10 cellular contexts compared by ENCODE assay signal in the genomic region with DNA sequence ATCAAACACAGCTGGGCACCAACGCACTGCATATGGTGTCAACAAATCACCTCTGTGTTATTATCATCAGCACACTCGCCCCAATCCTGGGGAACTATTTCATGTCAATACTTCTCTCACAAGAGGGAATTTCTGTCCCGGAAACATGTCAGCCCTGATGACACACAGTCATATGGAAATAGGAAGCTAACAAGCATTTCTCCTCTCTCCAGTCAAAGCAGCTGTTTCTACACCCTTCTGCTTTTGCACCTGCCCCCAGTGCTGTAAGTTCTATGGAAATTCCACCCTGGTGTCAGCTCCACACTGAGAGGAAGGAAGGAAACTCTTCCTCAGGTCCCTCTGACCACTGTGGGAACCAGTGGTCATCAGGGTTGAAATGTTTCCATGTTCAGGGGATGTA.
DNase-seq lines count a peak whose midpoint lies in the region; ATAC-seq and TF ChIP-seq lines count a peak whose summit lies in the region.
"Had no signal": no experiment of that assay in that cellular context is flagged by ENCODE, and none has a peak within 500 bp of the region (broad histone marks: within the 10 kb centered on the region; RNA-seq: fewer than 3 reads in every experiment).

No MANE protein-coding gene starts in this region.

- ATAC-seq in GM18873 (IDR thresholded peaks at IDR 0.05; ENCODE audit: low FRiP score, unreplicated experiment) (peak; percentile 38), HG02610 (IDR thresholded peaks at IDR 0.05; ENCODE audit: unreplicated experiment) (peak; percentile 55), left lung (peak; percentile 59)
- ATAC-seq: body of pancreas; stimulated activated naive CD8-positive, alpha-beta T cell treated with anti-CD3 and anti-CD28 coated beads, Interleukin-15, Interleukin-2, amounts not matched to agents 100 U/mL and 50 U/mL, for 24 hours had no signal

- peak in 1 of 2 donors; percentile 40 for DNase-seq in left lung
- no peak for DNase-seq in OCI-M1 (lab: John Stamatoyannopoulos, UW)
- DNase-seq in superior temporal gyrus (ENCODE audit: extremely low spot score) = no peak
- no peak for DNase-seq in GDM1 (lab: John Stamatoyannopoulos, UW)
- DNase-seq in cerebellar cortex (ENCODE audit: low spot score) = no peak
- DNase-seq: stimulated activated naive CD8-positive, alpha-beta T cell treated with anti-CD3 and anti-CD28 coated beads, Interleukin-15, Interleukin-2, amounts not matched to agents 100 U/mL and 50 U/mL, for 24 hours had no signal

- H3K27ac ChIP-seq in KMS-11 (peak overlapping the region; percentile 42; the same call in 1 of the 2 replicates), left lung (peak overlapping the region in 1 of 2 donors; percentile 42)
- H3K27ac ChIP-seq: body of pancreas had no signal

- H3K27me3 ChIP-seq in KMS-11 (ENCODE audit: insufficient read depth, low read depth) (no peaks in the 10 kb centered on the region), left lung (no peaks in the 10 kb centered on the region)
- H3K27me3 ChIP-seq: body of pancreas had no signal

- intact Hi-C loops in left lung (cut with DNase I) = no loop called here

- no peaks in the 10 kb centered on the region for H3K9me3 ChIP-seq in left lung
- H3K9me3 ChIP-seq: body of pancreas had no signal

- no peak for TF ChIP-seq CTCF in KMS-11 (conservative IDR thresholded peaks at IDR 0.05; ENCODE audit: low read depth, low read length)
- no peak for TF ChIP-seq CTCF in left lung (IDR thresholded peaks at IDR 0.05)

- H2AFZ ChIP-seq in KMS-11 (ENCODE audit: low read depth) = no peak overlapping the region

- H3K36me3 ChIP-seq in KMS-11 (ENCODE audit: insufficient read depth) (no peaks in the 10 kb centered on the region), left lung (no peaks in the 10 kb centered on the region)

- no peaks in the 10 kb centered on the region for H3K79me2 ChIP-seq in KMS-11 (ENCODE audit: insufficient read depth, low read depth)

- H3K4me2 ChIP-seq in KMS-11 = peak overlapping the region; percentile 85

- peak overlapping the region; percentile 47 for H3K4me3 ChIP-seq in KMS-11 (IDR thresholded peaks at IDR 0.05; ENCODE audit: insufficient read depth, low read depth, low read length)
- no peak overlapping the region for H3K4me3 ChIP-seq in left lung
- H3K4me3 ChIP-seq: body of pancreas had no signal

- no peaks in the 10 kb centered on the region for H4K20me1 ChIP-seq in KMS-11 (ENCODE audit: insufficient read depth)

- no peak overlapping the region; the same call in 1 of the 2 replicates for H3K9ac ChIP-seq in KMS-11

- H3K4me1 ChIP-seq in KMS-11 (ENCODE audit: low read depth, poor library complexity, severe bottlenecking) (peaks cover 47% of the 10 kb centered on the region), left lung (peaks cover 3 to 36% of the 10 kb centered on the region in 2 donors)
- H3K4me1 ChIP-seq: body of pancreas had no signal
